Comparison of ENCODE assay signal across 22 cellular contexts in the genomic region with DNA sequence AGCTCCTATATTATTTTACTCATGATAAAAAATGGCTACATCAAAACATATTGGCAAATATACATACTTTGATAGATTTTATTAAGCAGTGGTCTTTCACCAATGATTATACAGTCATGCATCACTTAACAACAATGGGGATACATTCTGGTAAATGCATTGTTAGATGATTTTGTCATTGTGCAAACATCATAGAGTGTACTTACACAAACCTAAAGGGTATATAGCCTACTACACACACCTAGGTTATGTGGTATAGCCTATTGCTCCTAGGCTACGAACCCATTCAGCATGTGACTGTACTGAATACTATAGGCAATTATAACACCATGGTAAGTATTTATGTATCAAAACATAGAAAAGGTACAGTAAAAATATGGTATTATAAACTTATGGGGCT.
"Had no signal": no experiment of that assay in that cellular context is flagged by ENCODE, and none has a peak within 500 bp of the region (broad histone marks: within the 10 kb centered on the region; RNA-seq: fewer than 3 reads in every experiment).

No MANE protein-coding gene starts in this region.

- H3K9me3 ChIP-seq: breast epithelium, colonic mucosa, left lung, transverse colon had no signal

- H3K79me2 ChIP-seq: hepatocyte had no signal

- H3K4me3 Mint-ChIP-seq: activated CD4-positive, alpha-beta memory T cell treated with anti-CD3 and anti-CD28 coated beads for 36 hours; activated naive CD8-positive, alpha-beta T cell treated with anti-CD3 and anti-CD28 coated beads for 36 hours; effector memory CD8-positive, alpha-beta T cell; naive thymus-derived CD4-positive, alpha-beta T cell; neural crest cell; stimulated activated memory B cell treated with anti-CD40 and anti-IgM and Interleukin-4, amounts not matched to agents 10 μg/mL and 1 μg/mL and 100 μg/mL, for 72 hours had no signal

- H3K27me3 Mint-ChIP-seq: stimulated activated memory B cell treated with anti-CD40 and anti-IgM and Interleukin-4, amounts not matched to agents 10 μg/mL and 1 μg/mL and 100 μg/mL, for 72 hours had no signal

- H3K4me1 ChIP-seq: breast epithelium, colonic mucosa, left lung had no signal

- DNase-seq: activated CD4-positive, alpha-beta memory T cell treated with anti-CD3 and anti-CD28 coated beads for 36 hours; activated CD4-positive, alpha-beta T cell treated with anti-CD3 and anti-CD28 coated beads for 48 hours; activated naive CD4-positive, alpha-beta T cell treated with Interleukin-2 at 50 U/mL for 16 hours; activated naive CD8-positive, alpha-beta T cell treated with anti-CD3 and anti-CD28 coated beads for 36 hours; activated T-cell treated with anti-CD3 and anti-CD28 coated beads, Interleukin-2, amount 50 U/mL, for 48 hours; colonic mucosa; dorsolateral prefrontal cortex; effector memory CD8-positive, alpha-beta T cell; foreskin melanocyte; kidney glomerular epithelial cell; left lung; naive thymus-derived CD4-positive, alpha-beta T cell; occipital lobe; posterior cingulate gyrus; small intestine; stimulated activated CD4-positive, alpha-beta T cell treated with anti-CD3 and anti-CD28 coated beads, Interleukin-15, amount 100 ng/mL, for 24 hours; transverse colon had no signal

- H3K36me3 Mint-ChIP-seq: activated CD4-positive, alpha-beta memory T cell treated with anti-CD3 and anti-CD28 coated beads for 36 hours; activated naive CD8-positive, alpha-beta T cell treated with anti-CD3 and anti-CD28 coated beads for 36 hours; naive thymus-derived CD4-positive, alpha-beta T cell had no signal

- H3K27ac Mint-ChIP-seq: activated CD4-positive, alpha-beta memory T cell treated with anti-CD3 and anti-CD28 coated beads for 36 hours; activated naive CD8-positive, alpha-beta T cell treated with anti-CD3 and anti-CD28 coated beads for 36 hours; effector memory CD8-positive, alpha-beta T cell; naive thymus-derived CD4-positive, alpha-beta T cell; stimulated activated memory B cell treated with anti-CD40 and anti-IgM and Interleukin-4, amounts not matched to agents 10 μg/mL and 1 μg/mL and 100 μg/mL, for 72 hours had no signal

- H3K36me3 ChIP-seq: breast epithelium, colonic mucosa, left lung, transverse colon had no signal

- H2AFZ ChIP-seq: hepatocyte had no signal

- H3K4me1 Mint-ChIP-seq: activated naive CD8-positive, alpha-beta T cell treated with anti-CD3 and anti-CD28 coated beads for 36 hours; neural crest cell; stimulated activated memory B cell treated with anti-CD40 and anti-IgM and Interleukin-4, amounts not matched to agents 10 μg/mL and 1 μg/mL and 100 μg/mL, for 72 hours had no signal

- H3K27ac ChIP-seq: breast epithelium, colonic mucosa, dorsolateral prefrontal cortex, hepatocyte, left lung, transverse colon had no signal

- H3K4me2 ChIP-seq: hepatocyte had no signal

- H3K4me3 ChIP-seq: breast epithelium, colonic mucosa, dorsolateral prefrontal cortex, hepatocyte, left lung, lung, transverse colon had no signal

- H3K9me3 Mint-ChIP-seq: activated CD4-positive, alpha-beta memory T cell treated with anti-CD3 and anti-CD28 coated beads for 36 hours; activated naive CD8-positive, alpha-beta T cell treated with anti-CD3 and anti-CD28 coated beads for 36 hours; effector memory CD8-positive, alpha-beta T cell; naive thymus-derived CD4-positive, alpha-beta T cell; neural crest cell; stimulated activated memory B cell treated with anti-CD40 and anti-IgM and Interleukin-4, amounts not matched to agents 10 μg/mL and 1 μg/mL and 100 μg/mL, for 72 hours had no signal

- H3K27me3 ChIP-seq: breast epithelium, colonic mucosa, hepatocyte, left lung, transverse colon had no signal
